1 cellular context compared by ENCODE assay signal in the genomic region with DNA sequence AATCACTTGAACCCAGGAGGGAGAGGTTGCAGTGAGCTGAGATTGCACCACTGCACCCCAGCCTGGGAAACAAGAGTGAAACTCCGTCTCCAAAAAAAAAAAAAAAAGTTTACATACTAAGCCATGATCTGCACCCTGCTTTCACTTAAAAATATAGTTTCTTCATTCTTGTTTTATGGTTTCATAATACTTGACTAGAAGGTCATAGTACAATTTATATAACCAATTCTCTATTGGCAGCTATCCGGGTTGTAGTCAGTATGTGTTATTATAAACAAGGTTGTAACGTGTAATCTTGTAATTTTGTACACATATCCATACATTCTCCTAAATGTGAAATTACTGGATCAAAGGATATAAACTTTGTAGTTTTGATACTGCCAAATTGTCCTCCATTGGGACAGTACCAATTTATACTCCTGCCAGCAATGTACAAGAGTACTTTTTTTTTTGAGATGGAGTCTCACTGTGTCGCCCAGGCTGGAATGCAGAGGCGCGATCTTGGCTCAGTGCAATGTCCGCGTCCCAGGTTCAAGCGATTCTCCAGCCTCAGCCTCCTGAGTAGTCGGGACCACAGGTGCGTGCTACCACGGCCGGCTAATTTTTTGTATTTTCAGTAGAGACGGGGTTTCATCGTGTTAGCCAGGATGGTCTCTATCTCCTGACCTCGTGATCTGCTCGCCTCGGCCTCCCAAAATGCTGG.
TF ChIP-seq lines count a peak whose summit lies in the region.

No MANE protein-coding gene starts in this region.

TF ChIP-seq in IMR-90, 13 proteins besides CTCF, POLR2A, EP300 and RAD21 (continued from another document):
- TF ChIP-seq NFE2L2 (IDR thresholded peaks at IDR 0.05; ENCODE audit: low read depth, low read length) = no peak
- TF ChIP-seq, protein P1, sequence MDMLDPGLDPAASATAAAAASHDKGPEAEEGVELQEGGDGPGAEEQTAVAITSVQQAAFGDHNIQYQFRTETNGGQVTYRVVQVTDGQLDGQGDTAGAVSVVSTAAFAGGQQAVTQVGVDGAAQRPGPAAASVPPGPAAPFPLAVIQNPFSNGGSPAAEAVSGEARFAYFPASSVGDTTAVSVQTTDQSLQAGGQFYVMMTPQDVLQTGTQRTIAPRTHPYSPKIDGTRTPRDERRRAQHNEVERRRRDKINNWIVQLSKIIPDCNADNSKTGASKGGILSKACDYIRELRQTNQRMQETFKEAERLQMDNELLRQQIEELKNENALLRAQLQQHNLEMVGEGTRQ (IDR thresholded peaks at IDR 0.05; ENCODE audit: low read depth, low read length) = no peak
- TF ChIP-seq, protein P2, sequence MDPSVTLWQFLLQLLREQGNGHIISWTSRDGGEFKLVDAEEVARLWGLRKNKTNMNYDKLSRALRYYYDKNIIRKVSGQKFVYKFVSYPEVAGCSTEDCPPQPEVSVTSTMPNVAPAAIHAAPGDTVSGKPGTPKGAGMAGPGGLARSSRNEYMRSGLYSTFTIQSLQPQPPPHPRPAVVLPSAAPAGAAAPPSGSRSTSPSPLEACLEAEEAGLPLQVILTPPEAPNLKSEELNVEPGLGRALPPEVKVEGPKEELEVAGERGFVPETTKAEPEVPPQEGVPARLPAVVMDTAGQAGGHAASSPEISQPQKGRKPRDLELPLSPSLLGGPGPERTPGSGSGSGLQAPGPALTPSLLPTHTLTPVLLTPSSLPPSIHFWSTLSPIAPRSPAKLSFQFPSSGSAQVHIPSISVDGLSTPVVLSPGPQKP (IDR thresholded peaks at IDR 0.05; ENCODE audit: borderline replicate concordance, low read depth, low read length) = no peak
- TF ChIP-seq SMC3 (IDR thresholded peaks at IDR 0.05; ENCODE audit: low read depth, low read length) = no peak
- TF ChIP-seq MAFK (IDR thresholded peaks at IDR 0.05; ENCODE audit: low read depth, low read length) = no peak
- no peak for TF ChIP-seq RCOR1 (IDR thresholded peaks at IDR 0.05; ENCODE audit: insufficient replicate concordance, low read length)
